In genomic region chr10:3126741-3127342, GRCh38 we compare ENCODE assay signal across 11 cellular contexts. TPM values are rescaled to one million over a fixed set of nuclear protein-coding genes. Genes with fewer than 3 reads are reported as not detected.
DNase-seq lines count a peak whose midpoint lies in the region; ATAC-seq lines count a peak whose summit lies in the region.
"Had no signal": no experiment of that assay in that cellular context is flagged by ENCODE, and none has a peak within 500 bp of the region (broad histone marks: within the 10 kb centered on the region; RNA-seq: fewer than 3 reads in every experiment).

No MANE protein-coding gene starts in this region.

- H2AFZ ChIP-seq in trophoblast cell (ENCODE audit: insufficient read depth, low read length, poor library complexity): no peak overlapping the region

- H3K4me3 ChIP-seq in trophoblast cell (ENCODE audit: low read depth, low read length): no peak overlapping the region
- H3K4me3 ChIP-seq: esophagus squamous epithelium had no signal

- no peak overlapping the region for H3K14ac ChIP-seq in trophoblast cell (ENCODE audit: low read length)

- peaks cover 2% of the 10 kb centered on the region for H3K79me1 ChIP-seq in trophoblast cell (ENCODE audit: low read length)

- H3K18ac ChIP-seq in trophoblast cell (ENCODE audit: low read length): no peak overlapping the region

- H3K9ac ChIP-seq in trophoblast cell (ENCODE audit: low read length): no peak overlapping the region

- in situ Hi-C loops in G401 (cut with HindIII; ENCODE audit: low sequenced_read_pairs): no loop called here

- no peaks in the 10 kb centered on the region for H3K27me3 ChIP-seq in trophoblast cell (ENCODE audit: insufficient read depth, low read length)
- H3K27me3 ChIP-seq: esophagus squamous epithelium had no signal

- H3K4me1 ChIP-seq in trophoblast cell (ENCODE audit: control insufficient read depth in 1 of 2, insufficient read depth in 2 of 2, low read length in 2 of 2): peaks cover 5 to 6% of the 10 kb centered on the region in 2 experiments

- no peak overlapping the region for H3K4ac ChIP-seq in trophoblast cell (ENCODE audit: low read depth, low read length)

- H3K36me3 ChIP-seq in trophoblast cell (ENCODE audit: control insufficient read depth in 1 of 2, insufficient read depth in 2 of 2, low read length in 2 of 2): peaks cover 88 to 90% of the 10 kb centered on the region in 2 experiments

- DNase-seq in G401 (ENCODE audit: low spot score): peak; percentile 87
- DNase-seq in NCI-H524 treated with DMSO at 0.1 percent for 48 hours (lab: John Stamatoyannopoulos, UW): peak; percentile 69
- DNase-seq in trophoblast cell: peak; percentile 98
- DNase-seq: esophagus squamous epithelium had no signal

- no peak overlapping the region for H3K23ac ChIP-seq in trophoblast cell (ENCODE audit: low read length)

- H3K79me2 ChIP-seq in trophoblast cell (ENCODE audit: control insufficient read depth, insufficient read depth, low read length, poor library complexity): no peaks in the 10 kb centered on the region

- H4K12ac ChIP-seq in trophoblast cell (ENCODE audit: low read depth, low read length): no peak overlapping the region

- WGBS in trophoblast cell (ENCODE audit: extremely low coverage, insufficient coverage, insufficient read length): no CpG with 5 or more reads among the region's 24 CpGs

- H2BK120ac ChIP-seq in trophoblast cell (ENCODE audit: insufficient read depth, low read length, poor library complexity): no peak overlapping the region

- no peak overlapping the region for H3K27ac ChIP-seq in trophoblast cell (ENCODE audit: low read depth, low read length)
- H3K27ac ChIP-seq: esophagus squamous epithelium, VCaP had no signal

- H2BK5ac ChIP-seq in trophoblast cell (ENCODE audit: low read depth, low read length, poor library complexity): no peak overlapping the region

- H2AK5ac ChIP-seq in trophoblast cell (ENCODE audit: low read length): no peak overlapping the region

- no peak overlapping the region for H3K4me2 ChIP-seq in trophoblast cell (ENCODE audit: low read length)

- H3K9me3 ChIP-seq in trophoblast cell (ENCODE audit: insufficient read depth, low read depth, low read length): peaks cover 2% of the 10 kb centered on the region
- H3K9me3 ChIP-seq: esophagus squamous epithelium had no signal

- no peak overlapping the region for H4K91ac ChIP-seq in trophoblast cell (ENCODE audit: low read depth, low read length)

- H2BK12ac ChIP-seq in trophoblast cell (ENCODE audit: low read length): no peak overlapping the region

- H4K8ac ChIP-seq in trophoblast cell (ENCODE audit: low read depth, low read length): no peak overlapping the region

- peak; percentile 53 for ATAC-seq in esophagus mucosa
- no peak for ATAC-seq in GM18870 (IDR thresholded peaks at IDR 0.05; ENCODE audit: unreplicated experiment)
- ATAC-seq in HG03196 (IDR thresholded peaks at IDR 0.05; ENCODE audit: unreplicated experiment): no peak
- ATAC-seq in HG03432 (IDR thresholded peaks at IDR 0.05; ENCODE audit: unreplicated experiment): no peak
- no peak for ATAC-seq in HG02678 (IDR thresholded peaks at IDR 0.05; ENCODE audit: unreplicated experiment)
- ATAC-seq: activated naive CD4-positive, alpha-beta T cell treated with anti-CD3 and anti-CD28 coated beads, Interleukin-2, amount 50 U/mL, for 72 hours had no signal

RNA-seq across cellular contexts. Expression of gene PITRM1, which starts 45.7 kb away (rescaled TPM):
- 45.7 and 79.6 TPM in 2 replicates for total RNA-seq in G401 (2014; rRNA removed; shearing (Covaris generic))
- total RNA-seq in esophagus mucosa: 43.0 TPM
- polyA plus RNA-seq in trophoblast cell (2013): 38.5 and 39.4 TPM in 2 replicates

RNA-seq across cellular contexts. Expression of gene PFKP, which starts 59.5 kb away (rescaled TPM):
- 200 and 222 TPM in 2 replicates for total RNA-seq in G401 (2014; rRNA removed; shearing (Covaris generic))
- total RNA-seq in esophagus mucosa: 78.2 TPM
- 229 and 243 TPM in 2 replicates for polyA plus RNA-seq in trophoblast cell (2013)
